In genomic region chr12:8231666-8232608, GRCh38 we compare ENCODE assay signal across 8 cellular contexts. TPM values are rescaled to one million over a fixed set of nuclear protein-coding genes. Genes with fewer than 3 reads are reported as not detected.
DNase-seq lines count a peak whose midpoint lies in the region; ATAC-seq, FAIRE-seq and TF ChIP-seq lines count a peak whose summit lies in the region.
"Not testable (repeated sequence)": the region's sequence is repeated elsewhere in the genome, so short reads cannot be mapped to it uniquely, and the experiment has no call there.

No MANE protein-coding gene starts in this region.

- not testable (repeated sequence) for H3K27ac Mint-ChIP-seq in activated CD4-positive, alpha-beta T cell treated with anti-CD3 and anti-CD28 coated beads for 36 hours
- H3K27ac Mint-ChIP-seq in naive thymus-derived CD8-positive, alpha-beta T cell: peak overlapping the region in 3 of 10 donors; percentile 24 to 66 (median 50)

- intact Hi-C loops in activated CD4-positive, alpha-beta T cell treated with anti-CD3 and anti-CD28 coated beads for 36 hours (cut with DNase I, micrococcal nuclease): loop anchor here (1.0 kb wide), 1 partner anchor 123 kb away; no protein-coding TSS in a partner anchor

- H3K9me3 Mint-ChIP-seq in activated CD4-positive, alpha-beta T cell treated with anti-CD3 and anti-CD28 coated beads for 36 hours (ENCODE audit: low read depth); naive thymus-derived CD8-positive, alpha-beta T cell: not testable (repeated sequence)

- POLR2A ChIA-PET in activated CD4-positive, alpha-beta T cell treated with anti-CD3 and anti-CD28 coated beads for 36 hours (lab: Charles Lee); naive thymus-derived CD8-positive, alpha-beta T cell (lab: Charles Lee): not testable (repeated sequence)

- peak; percentile 45 for FAIRE-seq in GM18507 (lab: Jason Lieb, UNC)

- not testable (repeated sequence) for H3K36me3 Mint-ChIP-seq in activated CD4-positive, alpha-beta T cell treated with anti-CD3 and anti-CD28 coated beads for 36 hours (ENCODE audit: low read depth); naive thymus-derived CD8-positive, alpha-beta T cell

- peaks cover 11% of the 10 kb centered on the region for H3K4me1 Mint-ChIP-seq in activated CD4-positive, alpha-beta T cell treated with anti-CD3 and anti-CD28 coated beads for 36 hours
- H3K4me1 Mint-ChIP-seq in naive thymus-derived CD8-positive, alpha-beta T cell: peaks cover 10 to 18% (median 11%) of the 10 kb centered on the region in 4 donors

- not testable (repeated sequence) for H3K4me3 ChIP-seq in fibroblast of pulmonary artery (replicated peaks; ENCODE audit: low read depth, low read length)

- CTCF ChIA-PET in activated CD4-positive, alpha-beta T cell treated with anti-CD3 and anti-CD28 coated beads for 36 hours (lab: Charles Lee): interaction anchor here (0.6 to 3.7 kb wide), 13 partner anchors 29 to 674 kb away, joined by 3 to 27 read pairs (median 4); no protein-coding TSS in a partner anchor

- ATAC-seq in activated CD4-positive, alpha-beta T cell treated with anti-CD3 and anti-CD28 coated beads for 36 hours; naive thymus-derived CD8-positive, alpha-beta T cell: not testable (repeated sequence)

- not testable (repeated sequence) for H3K27me3 Mint-ChIP-seq in activated CD4-positive, alpha-beta T cell treated with anti-CD3 and anti-CD28 coated beads for 36 hours
- H3K27me3 Mint-ChIP-seq in naive thymus-derived CD8-positive, alpha-beta T cell: peaks cover 0 to 20% (median 0%) of the 10 kb centered on the region in 5 donors

- TF ChIP-seq CTCF in fibroblast of pulmonary artery (IDR thresholded peaks at IDR 0.05; ENCODE audit: low read length, missing control alignments): peak; percentile 57

- H3K4me3 Mint-ChIP-seq in activated CD4-positive, alpha-beta T cell treated with anti-CD3 and anti-CD28 coated beads for 36 hours; naive thymus-derived CD8-positive, alpha-beta T cell: not testable (repeated sequence)

- peak; percentile 74 for DNase-seq in AG08395 (ENCODE audit: low spot score)
- not testable (repeated sequence) for DNase-seq in GM18507 (ENCODE audit: extremely low spot score, insufficient read length, low read depth)
- DNase-seq in NCI-H748 treated with DMSO at 0.1 percent for 48 hours (lab: John Stamatoyannopoulos, UW): peak; percentile 0
- peak; percentile 80 for DNase-seq in activated CD4-positive, alpha-beta T cell treated with anti-CD3 and anti-CD28 coated beads for 36 hours
- DNase-seq in activated naive CD8-positive, alpha-beta T cell treated with anti-CD3 and anti-CD28 coated beads, Interleukin-2, amount 50 U/mL, for 16 hours (ENCODE audit: low read depth, low spot score): peak; percentile 30
- DNase-seq in fibroblast of pulmonary artery (ENCODE audit: low read depth): peak; percentile 45
- DNase-seq in naive thymus-derived CD8-positive, alpha-beta T cell: peak; percentile 46 to 78 (median 72)
- peak; percentile 46 to 55 for DNase-seq in stimulated activated CD4-positive, alpha-beta T cell treated with anti-CD3 and anti-CD28 coated beads, Interleukin-4, amount 100 ng/mL, for 48 hours (ENCODE audit: low read depth in 2 of 2)

RNA-seq across cellular contexts. Expression of gene FAM90A1, which starts 4.5 kb away (rescaled TPM):
- under 1 TPM; 0.32 to 0.33 TPM for total RNA-seq in activated CD4-positive, alpha-beta T cell treated with anti-CD3 and anti-CD28 coated beads for 36 hours
- total RNA-seq in naive thymus-derived CD8-positive, alpha-beta T cell: not detected
- under 1 TPM in 1 of 3 donors, not detected in 2; 0.22 TPM for polyA plus RNA-seq in naive thymus-derived CD8-positive, alpha-beta T cell
